24 cellular contexts compared by ENCODE assay signal in the genomic region with DNA sequence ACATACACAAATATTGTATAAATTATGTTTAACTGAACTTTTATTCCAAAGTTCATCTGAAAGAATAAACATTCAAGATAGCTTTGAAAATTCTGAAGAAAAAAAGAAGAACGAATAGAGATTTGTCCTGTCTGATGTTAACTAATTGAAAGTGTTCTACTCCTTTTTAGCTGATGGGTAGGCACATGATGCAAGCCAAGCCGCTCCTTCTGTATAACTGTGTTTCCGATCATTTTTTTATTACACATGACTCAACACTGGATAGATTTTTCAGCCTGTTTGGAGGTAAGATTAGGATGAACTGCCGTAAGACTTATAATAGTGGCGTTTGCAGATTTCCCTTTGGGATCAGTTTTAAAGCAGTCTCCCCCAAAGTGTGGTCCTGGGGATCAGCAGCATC. TPM values are rescaled to one million over a fixed set of nuclear protein-coding genes. Genes with fewer than 3 reads are reported as not detected.
"Had no signal": no experiment of that assay in that cellular context is flagged by ENCODE, and none has a peak within 500 bp of the region (broad histone marks: within the 10 kb centered on the region; RNA-seq: fewer than 3 reads in every experiment).

No MANE protein-coding gene starts in this region.

- H3K36me3 Mint-ChIP-seq: naive B cell had no signal

- H3K27ac Mint-ChIP-seq: activated B cell treated with CpG ODN at 0.5 μM for 24 hours; activated CD8-positive, alpha-beta T cell treated with anti-CD3 and anti-CD28 coated beads for 36 hours; activated T-helper 2 cell treated with anti-CD3 and anti-CD28 coated beads, Interferon-gamma antibody, Interleukin-2, Interleukin-4, amounts not matched to agents 10 μg/mL and 5 μg/mL and 100 μg/mL, durations not matched to agents 14 hours and 24 hours and 36 hours; memory B cell had no signal

- DNase-seq: activated B cell treated with CpG ODN at 0.5 μM for 24 hours; activated CD4-positive, alpha-beta T cell treated with anti-CD3 and anti-CD28 coated beads for 4 hours; activated CD8-positive, alpha-beta T cell treated with anti-CD3 and anti-CD28 coated beads for 36 hours; activated naive CD4-positive, alpha-beta T cell treated with anti-CD3 and anti-CD28 coated beads, Interleukin-2, amount 50 U/mL, for 16 hours; activated T-cell treated with anti-CD3 and anti-CD28 coated beads, Interleukin-2, amount 50 U/mL, for 1 hour; colonic mucosa; erythroblast; naive B cell; ovary; psoas muscle; stimulated activated CD4-positive, alpha-beta T cell treated with anti-CD3 and anti-CD28 coated beads, Interleukin-15, amount 100 ng/mL, for 24 hours; stimulated activated CD4-positive, alpha-beta T cell treated with anti-CD3 and anti-CD28 coated beads, Interleukin-2, amount 100 ng/mL, for 48 hours; stimulated activated naive CD8-positive, alpha-beta T cell treated with anti-CD3 and anti-CD28 coated beads, Interleukin-15, amount 100 ng/mL, for 72 hours; T-helper 9 cell; transverse colon; uterus had no signal

- ATAC-seq: activated CD8-positive, alpha-beta T cell treated with anti-CD3 and anti-CD28 coated beads for 36 hours; psoas muscle; stimulated activated naive CD8-positive, alpha-beta T cell treated with anti-CD3 and anti-CD28 coated beads, Interleukin-15, amount 100 ng/mL, for 72 hours had no signal

- H3K4me3 Mint-ChIP-seq: activated B cell treated with CpG ODN at 0.5 μM for 24 hours; activated CD8-positive, alpha-beta T cell treated with anti-CD3 and anti-CD28 coated beads for 36 hours; central memory CD8-positive, alpha-beta T cell; memory B cell; naive B cell; stimulated activated naive CD8-positive, alpha-beta T cell treated with anti-CD3 and anti-CD28 coated beads, Interleukin-15, amount 100 ng/mL, for 72 hours had no signal

- H3K9me3 Mint-ChIP-seq: activated B cell treated with CpG ODN at 0.5 μM for 24 hours; activated CD8-positive, alpha-beta T cell treated with anti-CD3 and anti-CD28 coated beads for 36 hours; activated T-helper 2 cell treated with anti-CD3 and anti-CD28 coated beads, Interferon-gamma antibody, Interleukin-2, Interleukin-4, amounts not matched to agents 10 μg/mL and 5 μg/mL and 100 μg/mL, durations not matched to agents 14 hours and 24 hours and 36 hours; central memory CD8-positive, alpha-beta T cell; memory B cell; stimulated activated naive CD8-positive, alpha-beta T cell treated with anti-CD3 and anti-CD28 coated beads, Interleukin-15, amount 100 ng/mL, for 72 hours had no signal

- H3K27me3 Mint-ChIP-seq: activated B cell treated with CpG ODN at 0.5 μM for 24 hours; activated CD8-positive, alpha-beta T cell treated with anti-CD3 and anti-CD28 coated beads for 36 hours; central memory CD8-positive, alpha-beta T cell; memory B cell; naive B cell; stimulated activated naive CD8-positive, alpha-beta T cell treated with anti-CD3 and anti-CD28 coated beads, Interleukin-15, amount 100 ng/mL, for 72 hours had no signal

RNA-seq across cellular contexts. Expression of gene STX19, which starts 53.5 kb away (rescaled TPM):
- total RNA-seq: activated B cell treated with CpG ODN at 0.5 μM for 24 hours; activated CD8-positive, alpha-beta T cell treated with anti-CD3 and anti-CD28 coated beads for 36 hours; activated T-helper 2 cell treated with anti-CD3 and anti-CD28 coated beads, Interferon-gamma antibody, Interleukin-2, Interleukin-4, amounts not matched to agents 10 μg/mL and 5 μg/mL and 100 μg/mL, durations not matched to agents 14 hours and 24 hours and 36 hours; ascending aorta; frontal cortex; kidney epithelial cell; liver; mononuclear cell; psoas muscle had no signal
- polyA plus RNA-seq: ovary, psoas muscle had no signal
